8 cellular contexts compared by ENCODE assay signal in genomic region chr10:73874267-73875138, GRCh38. TPM values are rescaled to one million over a fixed set of nuclear protein-coding genes. Genes with fewer than 3 reads are reported as not detected.
DNase-seq lines count a peak whose midpoint lies in the region; ATAC-seq and TF ChIP-seq lines count a peak whose summit lies in the region.

Gene CAMK2G (minus strand): TSS chr10:73874555. CDS start chr10:73874461, 94 bp downstream.

- no peaks in the 10 kb centered on the region for H3K9me3 Mint-ChIP-seq in activated CD4-positive, alpha-beta T cell treated with anti-CD3 and anti-CD28 coated beads, Interleukin-2, amount 10 ng/mL, durations not matched to agents 7 days and 5 days

- peaks cover 37% of the 10 kb centered on the region for H3K36me3 Mint-ChIP-seq in activated CD4-positive, alpha-beta T cell treated with anti-CD3 and anti-CD28 coated beads, Interleukin-2, amount 10 ng/mL, durations not matched to agents 7 days and 5 days (ENCODE audit: low read depth)

- H3K4me1 Mint-ChIP-seq in activated CD4-positive, alpha-beta T cell treated with anti-CD3 and anti-CD28 coated beads, Interleukin-2, amount 10 ng/mL, durations not matched to agents 7 days and 5 days, result peaks cover 66% of the 10 kb centered on the region

- H3K4me3 ChIP-seq in left lung, result peak within 1 kb of the TSS; percentile 72 to 73

- H3K27me3 Mint-ChIP-seq in activated CD4-positive, alpha-beta T cell treated with anti-CD3 and anti-CD28 coated beads, Interleukin-2, amount 10 ng/mL, durations not matched to agents 7 days and 5 days, result no peaks in the 10 kb centered on the region

- peak within 1 kb of the TSS; percentile 48 to 80 for H3K27ac ChIP-seq in left lung

- peak within 1 kb of the TSS; percentile 77 for H3K4me3 Mint-ChIP-seq in activated CD4-positive, alpha-beta T cell treated with anti-CD3 and anti-CD28 coated beads, Interleukin-2, amount 10 ng/mL, durations not matched to agents 7 days and 5 days

- POLR2A ChIA-PET in activated CD4-positive, alpha-beta T cell treated with anti-CD3 and anti-CD28 coated beads, Interleukin-2, amount 10 ng/mL, durations not matched to agents 7 days and 5 days (lab: Charles Lee), result no interaction called here

- H3K4me1 ChIP-seq in left lung, result peaks cover 17 to 54% of the 10 kb centered on the region in 2 donors

- H3K27me3 ChIP-seq in left lung, result no peaks in the 10 kb centered on the region

- TF ChIP-seq CTCF in left lung (IDR thresholded peaks at IDR 0.05), result no peak

- peak within 1 kb of the TSS; percentile 89 for H3K27ac Mint-ChIP-seq in activated CD4-positive, alpha-beta T cell treated with anti-CD3 and anti-CD28 coated beads, Interleukin-2, amount 10 ng/mL, durations not matched to agents 7 days and 5 days

- DNase-seq in AG08395 (ENCODE audit: low spot score) (peak; percentile 95), NCI-H748 (lab: John Stamatoyannopoulos, UW; ENCODE audit: unreplicated experiment) (peak; percentile 77), cortex of kidney (lab: John Stamatoyannopoulos, UW) (peak; percentile 89), left lung (peak; percentile 92 to 97)
- DNase-seq in activated CD4-positive, alpha-beta T cell treated with anti-CD3 and anti-CD28 coated beads, Interleukin-2, amount 10 ng/mL, durations not matched to agents 7 days and 5 days, result peak; percentile 88
- peak; percentile 65 to 72 for DNase-seq in stimulated activated CD4-positive, alpha-beta T cell treated with anti-CD3 and anti-CD28 coated beads, Interleukin-2, amount 100 ng/mL, for 48 hours

- intact Hi-C loops in left lung (cut with DNase I), result no loop called here

- H3K36me3 ChIP-seq in left lung, result peaks cover 0 to 6% of the 10 kb centered on the region in 2 donors

- ATAC-seq in GM18907 (IDR thresholded peaks at IDR 0.05; ENCODE audit: unreplicated experiment), result peak; percentile 85
- peak; percentile 76 for ATAC-seq in HG03139 (IDR thresholded peaks at IDR 0.05; ENCODE audit: unreplicated experiment)
- ATAC-seq in left lung, result peak; percentile 89

- no peaks in the 10 kb centered on the region for H3K9me3 ChIP-seq in left lung

- CTCF ChIA-PET in activated CD4-positive, alpha-beta T cell treated with anti-CD3 and anti-CD28 coated beads, Interleukin-2, amount 10 ng/mL, durations not matched to agents 7 days and 5 days (lab: Charles Lee), result interaction anchor here (1.1 to 9.9 kb wide), 4 partner anchors 13 to 61 kb away, joined by 3 to 212 read pairs (median 4); no protein-coding TSS in a partner anchor

RNA-seq across cellular contexts. Expression of gene CAMK2G, which starts in this region (rescaled TPM):
- total RNA-seq in activated CD4-positive, alpha-beta T cell treated with anti-CD3 and anti-CD28 coated beads, Interleukin-2, amount 10 ng/mL, durations not matched to agents 7 days and 5 days, result 10 to 100 TPM; 54.4 to 55.8 TPM
- total RNA-seq in left lung, result 10 to 100 TPM; 28.9 to 36.6 TPM

Comparison
In these comparisons a context has a peak if more than half of its experiments do, and no peak if none do; other contexts are left out.
1. Peak in every context shown above with its lines: DNase-seq, ATAC-seq, H3K4me3 ChIP-seq and H3K27ac ChIP-seq.